ENCODE assay signal across 12 cellular contexts in the genomic region with DNA sequence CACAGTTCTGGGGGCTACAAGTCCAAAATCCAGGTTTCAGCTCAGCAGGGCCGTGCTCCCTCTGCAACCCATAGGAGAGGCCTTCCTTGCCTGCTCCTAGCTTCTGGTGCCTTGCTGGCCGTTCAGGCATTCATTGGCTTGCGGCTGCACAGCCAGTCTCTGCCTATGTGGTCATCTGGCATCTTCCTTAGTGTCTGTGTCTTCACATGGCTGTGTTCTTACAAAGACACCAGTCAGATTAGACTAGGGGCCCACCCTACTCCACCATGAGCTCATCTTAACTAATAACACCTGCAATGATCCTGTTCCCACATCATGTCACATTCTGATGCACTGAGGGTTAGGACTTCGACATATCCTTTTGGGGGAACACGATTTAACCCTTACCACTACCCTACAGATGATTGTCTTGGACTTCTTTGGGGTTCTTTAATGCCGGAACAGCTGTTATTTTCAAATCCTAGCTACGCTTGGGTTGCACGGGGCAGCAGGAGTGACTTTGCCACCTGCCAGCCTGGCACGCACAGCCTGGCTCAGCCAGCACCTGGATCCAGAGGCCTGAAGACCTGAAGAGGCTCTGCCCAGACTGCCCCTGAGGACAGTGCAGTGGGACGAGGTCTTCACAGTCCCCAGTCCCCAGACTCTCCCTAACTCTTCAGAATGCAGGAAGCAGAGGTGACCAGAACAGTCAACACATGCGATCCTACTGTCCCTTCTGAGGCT. TPM values are rescaled to one million over a fixed set of nuclear protein-coding genes. Genes with fewer than 3 reads are reported as not detected.
A peak's percentile ranks its signal among the peaks of the same experiment; 100 is the strongest.
DNase-seq lines count a peak whose midpoint lies in the region; ATAC-seq and TF ChIP-seq lines count a peak whose summit lies in the region.
"Had no signal": no experiment of that assay in that cellular context is flagged by ENCODE, and none has a peak within 500 bp of the region (broad histone marks: within the 10 kb centered on the region; RNA-seq: fewer than 3 reads in every experiment).

No MANE protein-coding gene starts in this region.

- H3K4me2 ChIP-seq in mesenchymal stem cell (ENCODE audit: low read length, poor library complexity, severe bottlenecking) = no peak overlapping the region

- no peak for DNase-seq in natural killer cell treated with Interleukin-12 subunit alpha and Interleukin-12 subunit beta and Interleukin-15 and Interleukin-18, amount 100 ng/mL, for 72 hours (ENCODE audit: low spot score)
- DNase-seq in natural killer cell (no peak), cerebellar cortex (ENCODE audit: low spot score) (peak; percentile 31), mesenchymal stem cell (peak; percentile 57), NCI-H1436 (lab: John Stamatoyannopoulos, UW) (no peak), SW480 (ENCODE audit: low spot score) (no peak), SKM-1 treated with dmso at 0.1 percent for 144 hours (lab: John Stamatoyannopoulos, UW; ENCODE audit: unreplicated experiment) (no peak)
- DNase-seq: CD4-positive, alpha-beta memory T cell; cortex of kidney; immature natural killer cell had no signal

- peaks cover 42% of the 10 kb centered on the region for H3K4me1 ChIP-seq in mesenchymal stem cell (ENCODE audit: control insufficient read depth, insufficient read depth, low read depth, low read length)

- H2AFZ ChIP-seq in mesenchymal stem cell (ENCODE audit: low read depth, low read length) = no peak overlapping the region

- TF ChIP-seq CTCF in natural killer cell (IDR thresholded peaks at IDR 0.05) = no peak

- peaks cover 37% of the 10 kb centered on the region in 2 donors for H3K4me1 Mint-ChIP-seq in natural killer cell treated with Interleukin-12 subunit alpha and Interleukin-12 subunit beta and Interleukin-15 and Interleukin-18, amount 100 ng/mL, for 72 hours (ENCODE audit: low read depth in 2 of 2)
- H3K4me1 Mint-ChIP-seq in natural killer cell = peaks cover 42 to 46% of the 10 kb centered on the region in 2 donors

- no peak overlapping the region for H3K4ac ChIP-seq in mesenchymal stem cell (ENCODE audit: low read depth in 1 of 2, low read length in 2 of 2)

- no peaks in the 10 kb centered on the region for H3K9me3 ChIP-seq in mesenchymal stem cell (ENCODE audit: control insufficient read depth, low read length)
- H3K9me3 ChIP-seq: SJSA1 had no signal

- peak overlapping the region; percentile 41 for H3K4me3 Mint-ChIP-seq in natural killer cell treated with Interleukin-12 subunit alpha and Interleukin-12 subunit beta and Interleukin-15 and Interleukin-18, amount 100 ng/mL, for 72 hours
- no peak overlapping the region for H3K4me3 Mint-ChIP-seq in natural killer cell

- no peaks in the 10 kb centered on the region for H3K27me3 Mint-ChIP-seq in natural killer cell treated with Interleukin-12 subunit alpha and Interleukin-12 subunit beta and Interleukin-15 and Interleukin-18, amount 100 ng/mL, for 72 hours
- H3K27me3 Mint-ChIP-seq in natural killer cell (ENCODE audit: low read depth in 2 of 2) = no peaks in the 10 kb centered on the region
- H3K27me3 Mint-ChIP-seq: CD4-positive, alpha-beta memory T cell had no signal

- WGBS in mesenchymal stem cell = 88% methylated on average over 11 of the region's 11 CpGs

- no peak overlapping the region for H2BK5ac ChIP-seq in mesenchymal stem cell (ENCODE audit: low read depth, low read length, poor library complexity, severe bottlenecking)

- peaks cover 35 to 37% of the 10 kb centered on the region in 2 experiments for H3K36me3 ChIP-seq in mesenchymal stem cell (ENCODE audit: control insufficient read depth in 1 of 2, insufficient read depth in 2 of 2, low read depth in 1 of 2, low read length in 2 of 2)

- peaks cover 24% of the 10 kb centered on the region for H3K79me1 ChIP-seq in mesenchymal stem cell (replicated peaks; ENCODE audit: low read length, poor library complexity, severe bottlenecking)

- peak overlapping the region; percentile 99 for H3K9ac ChIP-seq in mesenchymal stem cell (ENCODE audit: low read length)

- H2BK12ac ChIP-seq in mesenchymal stem cell (ENCODE audit: low read length in 2 of 2) = peak overlapping the region in 1 of 2 experiments; percentile 73

- no peak for ATAC-seq in natural killer cell treated with Interleukin-12 subunit alpha and Interleukin-12 subunit beta and Interleukin-15 and Interleukin-18, amount 100 ng/mL, for 72 hours
- ATAC-seq in natural killer cell (no peak), GM21526 (IDR thresholded peaks at IDR 0.05; ENCODE audit: low FRiP score, unreplicated experiment) (no peak)

- peak overlapping the region in 1 of 2 experiments; percentile 16 for H3K23ac ChIP-seq in mesenchymal stem cell (ENCODE audit: low read length in 2 of 2)

- no peak overlapping the region for H3K27ac Mint-ChIP-seq in natural killer cell treated with Interleukin-12 subunit alpha and Interleukin-12 subunit beta and Interleukin-15 and Interleukin-18, amount 100 ng/mL, for 72 hours
- H3K27ac Mint-ChIP-seq in natural killer cell = no peak overlapping the region

- no peak overlapping the region for H2BK120ac ChIP-seq in mesenchymal stem cell (ENCODE audit: low read depth, low read length)

- H3K27ac ChIP-seq in mesenchymal stem cell (ENCODE audit: low read length, poor library complexity, severe bottlenecking) = no peak overlapping the region
- H3K27ac ChIP-seq: SJSA1 had no signal

- H2AK5ac ChIP-seq in mesenchymal stem cell (ENCODE audit: low read length, severe bottlenecking) = peak overlapping the region; percentile 30

- H4K91ac ChIP-seq in mesenchymal stem cell (ENCODE audit: low read length) = no peak overlapping the region

- intact Hi-C loops in natural killer cell (cut with micrococcal nuclease) = loop anchor here (5.0 kb wide), 2 partner anchors 48 to 157 kb away; partner anchors contain the start of genes FAM89B and ZNRD2

- no peak overlapping the region for H4K8ac ChIP-seq in mesenchymal stem cell (ENCODE audit: low read length)

- H3K9me3 Mint-ChIP-seq in natural killer cell treated with Interleukin-12 subunit alpha and Interleukin-12 subunit beta and Interleukin-15 and Interleukin-18, amount 100 ng/mL, for 72 hours = no peaks in the 10 kb centered on the region
- no peaks in the 10 kb centered on the region for H3K9me3 Mint-ChIP-seq in natural killer cell
- H3K9me3 Mint-ChIP-seq: immature natural killer cell had no signal

- H3K14ac ChIP-seq in mesenchymal stem cell (ENCODE audit: low read length in 2 of 2) = peak overlapping the region in 1 of 2 experiments; percentile 79

- no peaks in the 10 kb centered on the region for H3K36me3 Mint-ChIP-seq in natural killer cell treated with Interleukin-12 subunit alpha and Interleukin-12 subunit beta and Interleukin-15 and Interleukin-18, amount 100 ng/mL, for 72 hours
- H3K36me3 Mint-ChIP-seq in natural killer cell = no peaks in the 10 kb centered on the region

- H3K18ac ChIP-seq in mesenchymal stem cell (ENCODE audit: low read depth in 1 of 2, low read length in 2 of 2) = peak overlapping the region in 1 of 2 experiments; percentile 42

- H3K4me3 ChIP-seq in mesenchymal stem cell (ENCODE audit: insufficient read depth in 1 of 2, low read depth in 1 of 2, low read length in 2 of 2) = peak overlapping the region; percentile 15 to 29
- H3K4me3 ChIP-seq: SJSA1 had no signal

- no peak overlapping the region for H2BK15ac ChIP-seq in mesenchymal stem cell (ENCODE audit: low read depth, poor library complexity, severe bottlenecking)

- H3K27me3 ChIP-seq in mesenchymal stem cell (ENCODE audit: control insufficient read depth in 1 of 2, insufficient read depth in 1 of 2, low read length in 2 of 2) = no peaks in the 10 kb centered on the region
- H3K27me3 ChIP-seq: SJSA1 had no signal

RNA-seq across cellular contexts. Expression of gene NEAT1, which starts 7.7 kb away (rescaled TPM):
- total RNA-seq in natural killer cell treated with Interleukin-12 subunit alpha and Interleukin-12 subunit beta and Interleukin-15 and Interleukin-18, amount 100 ng/mL, for 72 hours = 100 to 1,000 TPM; 432 to 571 TPM
- total RNA-seq in natural killer cell = 1,000 to 10,000 TPM; 1,031 to 1,768 (median 1,493) TPM
- 51.2 TPM for polyA plus RNA-seq in mesenchymal stem cell (2013, experiment 1 of 2)
- 44.5 TPM for polyA plus RNA-seq in mesenchymal stem cell (2013, experiment 2 of 2)

RNA-seq across cellular contexts. Expression of gene FRMD8, which starts 28.5 kb away (rescaled TPM):
- 10 to 100 TPM; 50.5 to 68.4 TPM for total RNA-seq in natural killer cell treated with Interleukin-12 subunit alpha and Interleukin-12 subunit beta and Interleukin-15 and Interleukin-18, amount 100 ng/mL, for 72 hours
- 10 to 100 TPM; 45.6 to 58.4 (median 57.7) TPM for total RNA-seq in natural killer cell
- 24.6 TPM for polyA plus RNA-seq in mesenchymal stem cell (2013, experiment 1 of 2)
- polyA plus RNA-seq in mesenchymal stem cell (2013, experiment 2 of 2) = 25.1 TPM

RNA-seq across cellular contexts. Expression of gene SLC25A45, which starts 32.5 kb away (rescaled TPM):
- 10 to 100 TPM; 10.8 to 12.6 TPM for total RNA-seq in natural killer cell treated with Interleukin-12 subunit alpha and Interleukin-12 subunit beta and Interleukin-15 and Interleukin-18, amount 100 ng/mL, for 72 hours
- 10 to 100 TPM; 50.9 to 61.1 (median 61.0) TPM for total RNA-seq in natural killer cell
- polyA plus RNA-seq in mesenchymal stem cell (2013, experiment 1 of 2) = 2.2 TPM
- 1.9 TPM for polyA plus RNA-seq in mesenchymal stem cell (2013, experiment 2 of 2)

Comparison
In these comparisons a context has a peak if more than half of its experiments do, and no peak if none do; other contexts are left out.
1. DNase-seq: peak in cerebellar cortex (single experiment) and mesenchymal stem cell (single experiment); none in natural killer cell treated with Interleukin-12 subunit alpha and Interleukin-12 subunit beta and Interleukin-15 and Interleukin-18, amount 100 ng/mL, for 72 hours (single experiment), natural killer cell (single experiment), NCI-H1436 (single experiment), SW480 (single experiment) and SKM-1 treated with dmso at 0.1 percent for 144 hours (single experiment).